In genomic region chr10:28796606-28797512, GRCh38 we compare ENCODE assay signal across 14 cellular contexts.
A peak's percentile ranks its signal among the peaks of the same experiment; 100 is the strongest.
DNase-seq lines count a peak whose midpoint lies in the region; ATAC-seq and TF ChIP-seq lines count a peak whose summit lies in the region.
"Had no signal": no experiment of that assay in that cellular context is flagged by ENCODE, and none has a peak within 500 bp of the region (broad histone marks: within the 10 kb centered on the region; RNA-seq: fewer than 3 reads in every experiment).

No MANE protein-coding gene starts in this region.

- H3K27ac ChIP-seq in osteoblast (ENCODE audit: low read depth, low read length): no peak overlapping the region

- H2AFZ ChIP-seq in osteoblast (ENCODE audit: low read length): no peak overlapping the region

- H4K20me1 ChIP-seq in osteoblast (ENCODE audit: insufficient read depth, low read length): no peaks in the 10 kb centered on the region

- H3K79me2 ChIP-seq in osteoblast (ENCODE audit: insufficient read depth, low read length): no peaks in the 10 kb centered on the region

- H3K9me3 ChIP-seq in osteoblast (ENCODE audit: low read depth, low read length): no peaks in the 10 kb centered on the region

- DNase-seq in EL (peak; percentile 80), RKO (ENCODE audit: low spot score) (peak; percentile 55), fibroblast of villous mesenchyme (ENCODE audit: low read depth) (peak; percentile 81), osteoblast (ENCODE audit: insufficient read length, low spot score, missing footprints) (peak; percentile 68), NCI-H1048 (lab: John Stamatoyannopoulos, UW) (no peak), activated gamma-delta T cell treated with Interleukin-2 at 50 U/mL for 16 hours (no peak)
- DNase-seq: activated naive CD8-positive, alpha-beta T cell treated with anti-CD3 and anti-CD28 coated beads, Interleukin-2, amount 10 ng/mL, durations not matched to agents 7 days and 5 days; effector memory CD4-positive, alpha-beta T cell; midbrain; RPMI8226; stimulated activated CD4-positive, alpha-beta T cell treated with anti-CD3 and anti-CD28 coated beads, Interleukin-4, amount 100 ng/mL, for 4 hours; stimulated activated naive CD8-positive, alpha-beta T cell treated with anti-CD3 and anti-CD28 coated beads, Interleukin-15, Interleukin-2, amounts not matched to agents 100 U/mL and 50 U/mL, for 24 hours had no signal

- peaks cover 7% of the 10 kb centered on the region for H3K4me1 ChIP-seq in osteoblast (ENCODE audit: insufficient read depth, low read length)

- H3K36me3 ChIP-seq in osteoblast (ENCODE audit: insufficient read depth, low read length): no peaks in the 10 kb centered on the region

- TF ChIP-seq CTCF in fibroblast of villous mesenchyme (IDR thresholded peaks at IDR 0.05; ENCODE audit: insufficient read depth, low read depth, low read length) (no peak), osteoblast (IDR thresholded peaks at IDR 0.05; ENCODE audit: extremely low read depth, low read depth, low read length) (no peak)

- no peak overlapping the region for H3K4me2 ChIP-seq in osteoblast (ENCODE audit: insufficient read depth, low read length)

- no peak overlapping the region for H3K4me3 ChIP-seq in fibroblast of villous mesenchyme (ENCODE audit: low read depth, low read length)
- no peak overlapping the region for H3K4me3 ChIP-seq in osteoblast (ENCODE audit: insufficient read depth, low read length)

- no peak for ATAC-seq in HG03442 (IDR thresholded peaks at IDR 0.05; ENCODE audit: unreplicated experiment)
- ATAC-seq in HG02970 (IDR thresholded peaks at IDR 0.05; ENCODE audit: low FRiP score, unreplicated experiment): no peak
- ATAC-seq: stimulated activated naive CD8-positive, alpha-beta T cell treated with anti-CD3 and anti-CD28 coated beads, Interleukin-15, Interleukin-2, amounts not matched to agents 100 U/mL and 50 U/mL, for 24 hours had no signal

- H3K27me3 ChIP-seq in osteoblast (ENCODE audit: insufficient read depth, low read length): peaks cover 17% of the 10 kb centered on the region

Comparison
In these comparisons a context has a peak if more than half of its experiments do, and no peak if none do; other contexts are left out.
1. DNase-seq: peak in EL (single experiment), RKO (single experiment), fibroblast of villous mesenchyme (single experiment) and osteoblast (single experiment); none in NCI-H1048 (single experiment) and activated gamma-delta T cell treated with Interleukin-2 at 50 U/mL for 16 hours (single experiment).